11 cellular contexts compared by ENCODE assay signal in genomic region chr4:140575489-140575888, GRCh38. TPM values are rescaled to one million over a fixed set of nuclear protein-coding genes. Genes with fewer than 3 reads are reported as not detected.
"Had no signal": no experiment of that assay in that cellular context is flagged by ENCODE, and none has a peak within 500 bp of the region (broad histone marks: within the 10 kb centered on the region; RNA-seq: fewer than 3 reads in every experiment).

No MANE protein-coding gene starts in this region.

- FAIRE-seq: HTR-8/SVneo, K562 had no signal

- DNase-seq: GM23248, H7, HFFc6, IMR-90, KG1 had no signal

- H3K36me3 ChIP-seq: HAP-1 had no signal

- H3K27ac Mint-ChIP-seq: HFFc6 had no signal

- ATAC-seq: HCT116, K562 had no signal

- H3K9ac ChIP-seq: GM23248 had no signal

- H3K27ac ChIP-seq: GM23248 had no signal

- H2AFZ ChIP-seq: GM23248 had no signal

- H3K4me1 ChIP-seq: HAP-1 had no signal

- H3K4me3 ChIP-seq: GM23248, HAP-1, K562 had no signal

- H3K9me3 ChIP-seq: HAP-1 had no signal

- H3K4me3 Mint-ChIP-seq: HFFc6 had no signal

RNA-seq across cellular contexts. Expression of gene UCP1, which starts 6.7 kb away (rescaled TPM):
- total RNA-seq: GM23248, H4, HFFc6, HT-29, IMR-90, K562 had no signal
- polyA plus RNA-seq: GM23248, IMR-90, K562 had no signal
